13 cellular contexts compared by ENCODE assay signal in genomic region chr3:184448321-184449160, GRCh38.
DNase-seq lines count a peak whose midpoint lies in the region; ATAC-seq and TF ChIP-seq lines count a peak whose summit lies in the region.
"Had no signal": no experiment of that assay in that cellular context is flagged by ENCODE, and none has a peak within 500 bp of the region (broad histone marks: within the 10 kb centered on the region; RNA-seq: fewer than 3 reads in every experiment).

No MANE protein-coding gene starts in this region.

- H3K36me3 ChIP-seq in RWPE2 (ENCODE audit: low read depth), result no peaks in the 10 kb centered on the region

- H3K4me1 ChIP-seq in RWPE2 (ENCODE audit: insufficient read depth, poor library complexity, severe bottlenecking), result peaks cover 12% of the 10 kb centered on the region

- ATAC-seq in RWPE2 (ENCODE audit: low read depth) (peak; percentile 97), HG03135 (IDR thresholded peaks at IDR 0.05; ENCODE audit: unreplicated experiment) (no peak)
- ATAC-seq: HepG2; stimulated activated naive B cell treated with anti-CD40 and anti-IgM and Interleukin-4, amounts not matched to agents 10 μg/mL and 1 μg/mL and 100 μg/mL, for 72 hours had no signal

- peak; percentile 74 for DNase-seq in H4 (ENCODE audit: low spot score)
- DNase-seq in RWPE2 (ENCODE audit: low spot score), result no peak
- peak; percentile 97 for DNase-seq in fibroblast of the aortic adventitia (ENCODE audit: low read depth)
- peak; percentile 46 for DNase-seq in skeletal muscle cell (ENCODE audit: low read depth)
- DNase-seq in epidermal melanocyte (ENCODE audit: insufficient read length, low spot score), result no peak
- no peak for DNase-seq in HuH-7 (ENCODE audit: low spot score)
- no peak for DNase-seq in NCI-H146 (lab: John Stamatoyannopoulos, UW)
- DNase-seq: activated gamma-delta T cell treated with Interleukin-2 at 50 U/mL for 16 hours; NCI-H748 treated with DMSO at 0.1 percent for 48 hours; stimulated activated naive B cell treated with anti-CD40 and anti-IgM and Interleukin-4, amounts not matched to agents 10 μg/mL and 1 μg/mL and 100 μg/mL, for 72 hours had no signal

- TF ChIP-seq CTCF in RWPE2 (IDR thresholded peaks at IDR 0.05; ENCODE audit: poor library complexity, severe bottlenecking) (no peak), fibroblast of the aortic adventitia (IDR thresholded peaks at IDR 0.05; ENCODE audit: insufficient read depth, low read length) (no peak)

- H3K4me3 ChIP-seq in RWPE2 (ENCODE audit: severe bottlenecking), result no peak overlapping the region
- H3K4me3 ChIP-seq in fibroblast of the aortic adventitia (ENCODE audit: low read depth, low read length), result no peak overlapping the region
- H3K4me3 ChIP-seq in skeletal muscle cell (ENCODE audit: low read depth, low read length), result no peak overlapping the region

- H3K27ac ChIP-seq in RWPE2 (ENCODE audit: poor library complexity, severe bottlenecking), result peak overlapping the region; percentile 71
- H3K27ac ChIP-seq: VCaP had no signal

- no peaks in the 10 kb centered on the region for H3K27me3 ChIP-seq in RWPE2 (ENCODE audit: insufficient read depth, poor library complexity, severe bottlenecking)

- H3K9me3 ChIP-seq in RWPE2 (ENCODE audit: severe bottlenecking), result no peaks in the 10 kb centered on the region

Comparison
In these comparisons a context has a peak if more than half of its experiments do, and no peak if none do; other contexts are left out.
1. DNase-seq: peak in H4 (single experiment), fibroblast of the aortic adventitia (single experiment) and skeletal muscle cell (single experiment); none in RWPE2 (single experiment), epidermal melanocyte (single experiment), HuH-7 (single experiment) and NCI-H146 (single experiment).